ENCODE assay signal across 3 cellular contexts in genomic region chr4:176295907-176296306, GRCh38.
A peak's percentile ranks its signal among the peaks of the same experiment; 100 is the strongest.
TF ChIP-seq lines count a peak whose summit lies in the region.

No MANE protein-coding gene starts in this region.

TF ChIP-seq in GM23338, 12 proteins besides CTCF, POLR2A, EP300 and RAD21:
- TF ChIP-seq, protein P1, sequence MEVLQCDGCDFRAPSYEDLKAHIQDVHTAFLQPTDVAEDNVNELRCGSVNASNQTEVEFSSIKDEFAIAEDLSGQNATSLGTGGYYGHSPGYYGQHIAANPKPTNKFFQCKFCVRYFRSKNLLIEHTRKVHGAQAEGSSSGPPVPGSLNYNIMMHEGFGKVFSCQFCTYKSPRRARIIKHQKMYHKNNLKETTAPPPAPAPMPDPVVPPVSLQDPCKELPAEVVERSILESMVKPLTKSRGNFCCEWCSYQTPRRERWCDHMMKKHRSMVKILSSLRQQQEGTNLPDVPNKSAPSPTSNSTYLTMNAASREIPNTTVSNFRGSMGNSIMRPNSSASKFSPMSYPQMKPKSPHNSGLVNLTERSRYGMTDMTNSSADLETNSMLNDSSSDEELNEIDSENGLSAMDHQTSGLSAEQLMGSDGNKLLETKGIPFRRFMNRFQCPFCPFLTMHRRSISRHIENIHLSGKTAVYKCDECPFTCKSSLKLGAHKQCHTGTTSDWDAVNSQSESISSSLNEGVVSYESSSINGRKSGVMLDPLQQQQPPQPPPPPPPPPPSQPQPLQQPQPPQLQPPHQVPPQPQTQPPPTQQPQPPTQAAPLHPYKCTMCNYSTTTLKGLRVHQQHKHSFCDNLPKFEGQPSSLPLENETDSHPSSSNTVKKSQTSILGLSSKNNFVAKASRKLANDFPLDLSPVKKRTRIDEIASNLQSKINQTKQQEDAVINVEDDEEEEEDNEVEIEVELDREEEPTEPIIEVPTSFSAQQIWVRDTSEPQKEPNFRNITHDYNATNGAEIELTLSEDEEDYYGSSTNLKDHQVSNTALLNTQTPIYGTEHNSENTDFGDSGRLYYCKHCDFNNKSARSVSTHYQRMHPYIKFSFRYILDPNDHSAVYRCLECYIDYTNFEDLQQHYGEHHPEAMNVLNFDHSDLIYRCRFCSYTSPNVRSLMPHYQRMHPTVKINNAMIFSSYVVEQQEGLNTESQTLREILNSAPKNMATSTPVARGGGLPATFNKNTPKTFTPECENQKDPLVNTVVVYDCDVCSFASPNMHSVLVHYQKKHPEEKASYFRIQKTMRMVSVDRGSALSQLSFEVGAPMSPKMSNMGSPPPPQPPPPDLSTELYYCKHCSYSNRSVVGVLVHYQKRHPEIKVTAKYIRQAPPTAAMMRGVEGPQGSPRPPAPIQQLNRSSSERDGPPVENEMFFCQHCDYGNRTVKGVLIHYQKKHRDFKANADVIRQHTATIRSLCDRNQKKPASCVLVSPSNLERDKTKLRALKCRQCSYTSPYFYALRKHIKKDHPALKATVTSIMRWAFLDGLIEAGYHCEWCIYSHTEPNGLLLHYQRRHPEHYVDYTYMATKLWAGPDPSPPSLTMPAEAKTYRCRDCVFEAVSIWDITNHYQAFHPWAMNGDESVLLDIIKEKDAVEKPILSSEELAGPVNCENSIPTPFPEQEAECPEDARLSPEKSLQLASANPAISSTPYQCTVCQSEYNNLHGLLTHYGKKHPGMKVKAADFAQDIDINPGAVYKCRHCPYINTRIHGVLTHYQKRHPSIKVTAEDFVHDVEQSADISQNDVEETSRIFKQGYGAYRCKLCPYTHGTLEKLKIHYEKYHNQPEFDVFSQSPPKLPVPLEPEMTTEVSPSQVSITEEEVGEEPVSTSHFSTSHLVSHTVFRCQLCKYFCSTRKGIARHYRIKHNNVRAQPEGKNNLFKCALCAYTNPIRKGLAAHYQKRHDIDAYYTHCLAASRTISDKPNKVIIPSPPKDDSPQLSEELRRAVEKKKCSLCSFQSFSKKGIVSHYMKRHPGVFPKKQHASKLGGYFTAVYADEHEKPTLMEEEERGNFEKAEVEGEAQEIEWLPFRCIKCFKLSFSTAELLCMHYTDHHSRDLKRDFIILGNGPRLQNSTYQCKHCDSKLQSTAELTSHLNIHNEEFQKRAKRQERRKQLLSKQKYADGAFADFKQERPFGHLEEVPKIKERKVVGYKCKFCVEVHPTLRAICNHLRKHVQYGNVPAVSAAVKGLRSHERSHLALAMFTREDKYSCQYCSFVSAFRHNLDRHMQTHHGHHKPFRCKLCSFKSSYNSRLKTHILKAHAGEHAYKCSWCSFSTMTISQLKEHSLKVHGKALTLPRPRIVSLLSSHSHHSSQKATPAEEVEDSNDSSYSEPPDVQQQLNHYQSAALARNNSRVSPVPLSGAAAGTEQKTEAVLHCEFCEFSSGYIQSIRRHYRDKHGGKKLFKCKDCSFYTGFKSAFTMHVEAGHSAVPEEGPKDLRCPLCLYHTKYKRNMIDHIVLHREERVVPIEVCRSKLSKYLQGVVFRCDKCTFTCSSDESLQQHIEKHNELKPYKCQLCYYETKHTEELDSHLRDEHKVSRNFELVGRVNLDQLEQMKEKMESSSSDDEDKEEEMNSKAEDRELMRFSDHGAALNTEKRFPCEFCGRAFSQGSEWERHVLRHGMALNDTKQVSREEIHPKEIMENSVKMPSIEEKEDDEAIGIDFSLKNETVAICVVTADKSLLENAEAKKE (CRISPR knock-in tag; IDR thresholded peaks at IDR 0.05) = peak; percentile 85

TF ChIP-seq in K562, 482 proteins besides CTCF, POLR2A, EP300 and RAD21:
- TF ChIP-seq CEBPB (tag; IDR thresholded peaks at IDR 0.05) = 0 out of 2 replicates have a peak, but pooled peaks have one; percentile 8

TF ChIP-seq in H1, 55 proteins besides CTCF, POLR2A, EP300 and RAD21:
- TF ChIP-seq CEBPB (IDR thresholded peaks at IDR 0.05; ENCODE audit: low read depth, low read length) = 0 out of 2 replicates have a peak, but pooled peaks have one; percentile 8
